Comparison of ENCODE assay signal across 24 cellular contexts in genomic region chr20:35007413-35007812, GRCh38. TPM values are rescaled to one million over a fixed set of nuclear protein-coding genes. Genes with fewer than 3 reads are reported as not detected.
A peak's percentile ranks its signal among the peaks of the same experiment; 100 is the strongest.
DNase-seq lines count a peak whose midpoint lies in the region; ATAC-seq and TF ChIP-seq lines count a peak whose summit lies in the region.
"Had no signal": no experiment of that assay in that cellular context is flagged by ENCODE, and none has a peak within 500 bp of the region (broad histone marks: within the 10 kb centered on the region; RNA-seq: fewer than 3 reads in every experiment).

No MANE protein-coding gene starts in this region.

- no peaks in the 10 kb centered on the region for H3K27me3 ChIP-seq in ovary

- WGBS in ovary, 3 donors, result 75 to 83% (median 78%) methylated on average over 9 of the region's 9 CpGs

- H3K9me3 ChIP-seq in ovary, result no peaks in the 10 kb centered on the region

- H3K27me3 Mint-ChIP-seq in natural killer cell treated with Interleukin-12 subunit alpha and Interleukin-12 subunit beta and Interleukin-15 and Interleukin-18, amount 100 ng/mL, for 72 hours, result no peaks in the 10 kb centered on the region
- no peaks in the 10 kb centered on the region for H3K27me3 Mint-ChIP-seq in natural killer cell (ENCODE audit: low read depth in 2 of 2)
- no peaks in the 10 kb centered on the region for H3K27me3 Mint-ChIP-seq in activated CD4-positive, alpha-beta memory T cell treated with anti-CD3 and anti-CD28 coated beads, Interleukin-2, amount 10 ng/mL, durations not matched to agents 7 days and 5 days
- H3K27me3 Mint-ChIP-seq: activated CD4-positive, alpha-beta T cell treated with anti-CD3 and anti-CD28 coated beads for 36 hours; activated CD8-positive, alpha-beta memory T cell treated with anti-CD3 and anti-CD28 coated beads, Interleukin-2, amount 10 ng/mL, durations not matched to agents 7 days and 5 days; central memory CD8-positive, alpha-beta T cell; progenitor cell of endocrine pancreas had no signal

- TF ChIP-seq POLR2A in ovary (IDR thresholded peaks at IDR 0.05), result no peak

- no peak for TF ChIP-seq EP300 in ovary (IDR thresholded peaks at IDR 0.05)

- intact Hi-C loops in natural killer cell (cut with micrococcal nuclease) (no loop called here), cardiac septum (cut with DNase I) (loop anchor here (5.0 kb wide), 1 partner anchor 135 kb away; the partner anchor contains the start of gene GGT7), ovary (cut with DNase I) (no loop called here)

- H3K36me3 Mint-ChIP-seq in natural killer cell treated with Interleukin-12 subunit alpha and Interleukin-12 subunit beta and Interleukin-15 and Interleukin-18, amount 100 ng/mL, for 72 hours, result peaks cover 12% of the 10 kb centered on the region
- H3K36me3 Mint-ChIP-seq in natural killer cell, result peaks cover 11% of the 10 kb centered on the region
- H3K36me3 Mint-ChIP-seq in activated CD4-positive, alpha-beta memory T cell treated with anti-CD3 and anti-CD28 coated beads, Interleukin-2, amount 10 ng/mL, durations not matched to agents 7 days and 5 days (ENCODE audit: low read depth), result peaks cover 64% of the 10 kb centered on the region

- peak; percentile 44 for DNase-seq in natural killer cell treated with Interleukin-12 subunit alpha and Interleukin-12 subunit beta and Interleukin-15 and Interleukin-18, amount 100 ng/mL, for 72 hours (ENCODE audit: low spot score)
- DNase-seq in natural killer cell, result no peak
- peak; percentile 74 for DNase-seq in cardiac septum (ENCODE audit: low spot score)
- DNase-seq in ovary, result peak in 4 of 5 donors; percentile 2 to 14 (median 7)
- no peak for DNase-seq in NCI-H2196 (lab: John Stamatoyannopoulos, UW; ENCODE audit: unreplicated experiment)
- DNase-seq in activated CD4-positive, alpha-beta memory T cell treated with anti-CD3 and anti-CD28 coated beads, Interleukin-2, amount 10 ng/mL, durations not matched to agents 7 days and 5 days, result no peak
- no peak for DNase-seq in A172 (ENCODE audit: low spot score)
- DNase-seq: ACHN; activated CD4-positive, alpha-beta T cell treated with anti-CD3 and anti-CD28 coated beads for 36 hours; activated CD8-positive, alpha-beta memory T cell treated with anti-CD3 and anti-CD28 coated beads, Interleukin-2, amount 10 ng/mL, durations not matched to agents 7 days and 5 days; activated gamma-delta T cell treated with Interleukin-2 at 50 U/mL for 16 hours; amygdala; effector CD8-positive, alpha-beta T cell; NCI-H1105; NCI-H2029 treated with DMSO at 0.1 percent for 48 hours; RPMI8226; stimulated activated CD4-positive, alpha-beta T cell treated with anti-CD3 and anti-CD28 coated beads, Interleukin-4, amount 100 ng/mL, for 4 hours had no signal

- no peaks in the 10 kb centered on the region for H3K4me1 ChIP-seq in ovary (ENCODE audit: insufficient read depth)

- H3K4me1 Mint-ChIP-seq in natural killer cell treated with Interleukin-12 subunit alpha and Interleukin-12 subunit beta and Interleukin-15 and Interleukin-18, amount 100 ng/mL, for 72 hours (ENCODE audit: low read depth in 2 of 2), result peaks cover 9 to 13% of the 10 kb centered on the region in 2 donors
- H3K4me1 Mint-ChIP-seq in natural killer cell, result peaks cover 0 to 16% of the 10 kb centered on the region in 2 donors
- H3K4me1 Mint-ChIP-seq in activated CD4-positive, alpha-beta memory T cell treated with anti-CD3 and anti-CD28 coated beads, Interleukin-2, amount 10 ng/mL, durations not matched to agents 7 days and 5 days, result peaks cover 12% of the 10 kb centered on the region
- H3K4me1 Mint-ChIP-seq: activated CD4-positive, alpha-beta T cell treated with anti-CD3 and anti-CD28 coated beads for 36 hours; central memory CD8-positive, alpha-beta T cell; nephron had no signal

- POLR2A ChIA-PET in activated CD4-positive, alpha-beta memory T cell treated with anti-CD3 and anti-CD28 coated beads, Interleukin-2, amount 10 ng/mL, durations not matched to agents 7 days and 5 days (lab: Charles Lee), result no interaction called here

- H3K36me3 ChIP-seq in ovary, result no peaks in the 10 kb centered on the region

- no peaks in the 10 kb centered on the region for H3K9me3 Mint-ChIP-seq in natural killer cell treated with Interleukin-12 subunit alpha and Interleukin-12 subunit beta and Interleukin-15 and Interleukin-18, amount 100 ng/mL, for 72 hours
- no peaks in the 10 kb centered on the region for H3K9me3 Mint-ChIP-seq in natural killer cell
- H3K9me3 Mint-ChIP-seq in activated CD4-positive, alpha-beta memory T cell treated with anti-CD3 and anti-CD28 coated beads, Interleukin-2, amount 10 ng/mL, durations not matched to agents 7 days and 5 days, result no peaks in the 10 kb centered on the region
- H3K9me3 Mint-ChIP-seq: central memory CD8-positive, alpha-beta T cell; nephron had no signal

- H3K27ac Mint-ChIP-seq in natural killer cell treated with Interleukin-12 subunit alpha and Interleukin-12 subunit beta and Interleukin-15 and Interleukin-18, amount 100 ng/mL, for 72 hours, result no peak overlapping the region
- H3K27ac Mint-ChIP-seq in natural killer cell, result no peak overlapping the region
- no peak overlapping the region for H3K27ac Mint-ChIP-seq in activated CD4-positive, alpha-beta memory T cell treated with anti-CD3 and anti-CD28 coated beads, Interleukin-2, amount 10 ng/mL, durations not matched to agents 7 days and 5 days
- H3K27ac Mint-ChIP-seq: activated CD4-positive, alpha-beta T cell treated with anti-CD3 and anti-CD28 coated beads for 36 hours; nephron; progenitor cell of endocrine pancreas had no signal

- TF ChIP-seq CTCF in natural killer cell (IDR thresholded peaks at IDR 0.05) (no peak), ovary (IDR thresholded peaks at IDR 0.05) (no peak)

- CTCF ChIA-PET in activated CD4-positive, alpha-beta memory T cell treated with anti-CD3 and anti-CD28 coated beads, Interleukin-2, amount 10 ng/mL, durations not matched to agents 7 days and 5 days (lab: Charles Lee), result interaction anchor here (1.1 kb wide), 1 partner anchor 132 kb away, joined by 3 read pairs; no protein-coding TSS in a partner anchor

- H3K4me3 ChIP-seq in ovary, result no peak overlapping the region

- ATAC-seq in natural killer cell treated with Interleukin-12 subunit alpha and Interleukin-12 subunit beta and Interleukin-15 and Interleukin-18, amount 100 ng/mL, for 72 hours, result no peak
- ATAC-seq in natural killer cell (no peak), HG03039 (IDR thresholded peaks at IDR 0.05; ENCODE audit: unreplicated experiment) (no peak)
- ATAC-seq: activated CD4-positive, alpha-beta T cell treated with anti-CD3 and anti-CD28 coated beads for 36 hours; activated CD8-positive, alpha-beta memory T cell treated with anti-CD3 and anti-CD28 coated beads, Interleukin-2, amount 10 ng/mL, durations not matched to agents 7 days and 5 days; esophagus mucosa had no signal

- H3K27ac ChIP-seq in ovary, result no peak overlapping the region
- H3K27ac ChIP-seq: C4-2B had no signal

- no peak overlapping the region for H3K4me3 Mint-ChIP-seq in natural killer cell treated with Interleukin-12 subunit alpha and Interleukin-12 subunit beta and Interleukin-15 and Interleukin-18, amount 100 ng/mL, for 72 hours
- H3K4me3 Mint-ChIP-seq in natural killer cell, result no peak overlapping the region
- H3K4me3 Mint-ChIP-seq in activated CD4-positive, alpha-beta memory T cell treated with anti-CD3 and anti-CD28 coated beads, Interleukin-2, amount 10 ng/mL, durations not matched to agents 7 days and 5 days, result no peak overlapping the region
- H3K4me3 Mint-ChIP-seq: activated CD4-positive, alpha-beta T cell treated with anti-CD3 and anti-CD28 coated beads for 36 hours; activated CD8-positive, alpha-beta memory T cell treated with anti-CD3 and anti-CD28 coated beads, Interleukin-2, amount 10 ng/mL, durations not matched to agents 7 days and 5 days; central memory CD8-positive, alpha-beta T cell; nephron had no signal

RNA-seq across cellular contexts. Expression of gene MYH7B, which starts 51.7 kb away (rescaled TPM):
- total RNA-seq in natural killer cell treated with Interleukin-12 subunit alpha and Interleukin-12 subunit beta and Interleukin-15 and Interleukin-18, amount 100 ng/mL, for 72 hours, result under 1 TPM in 1 of 2 donors, not detected in 1; 0.19 TPM
- total RNA-seq in natural killer cell (1 to 10 TPM in 1 of 3 donors, under 1 TPM in 2; 0.18 to 1.0 (median 0.21) TPM), cardiac septum (238 TPM), ovary (1 to 10 TPM in 4 of 7 donors, under 1 TPM in 3; 0.74 to 2.6 (median 1.1) TPM)
- 1 to 10 TPM in 1 of 2 donors, under 1 TPM in 1; 0.30 to 2.3 TPM for polyA plus RNA-seq in ovary
- under 1 TPM; 0.08 to 0.15 TPM for total RNA-seq in activated CD4-positive, alpha-beta memory T cell treated with anti-CD3 and anti-CD28 coated beads, Interleukin-2, amount 10 ng/mL, durations not matched to agents 7 days and 5 days
- not detected in 2 replicates for total RNA-seq in A172 (2014; rRNA removed; shearing (Covaris generic))
- total RNA-seq: esophagus mucosa, frontal cortex had no signal

RNA-seq across cellular contexts. Expression of gene GSS, which starts 51.8 kb away (rescaled TPM):
- total RNA-seq in natural killer cell treated with Interleukin-12 subunit alpha and Interleukin-12 subunit beta and Interleukin-15 and Interleukin-18, amount 100 ng/mL, for 72 hours, result 10 to 100 TPM; 53.3 to 71.3 TPM
- 10 to 100 TPM; 27.4 to 35.4 (median 30.3) TPM for total RNA-seq in natural killer cell
- 27.5 TPM for total RNA-seq in cardiac septum
- 10 to 100 TPM; 14.5 to 35.3 (median 22.2) TPM for total RNA-seq in ovary
- polyA plus RNA-seq in ovary, result 10 to 100 TPM; 19.8 to 42.0 TPM
- total RNA-seq in activated CD4-positive, alpha-beta memory T cell treated with anti-CD3 and anti-CD28 coated beads, Interleukin-2, amount 10 ng/mL, durations not matched to agents 7 days and 5 days, result 10 to 100 TPM; 54.2 to 60.0 TPM
- total RNA-seq in A172 (2014; rRNA removed; shearing (Covaris generic)), result 150 and 151 TPM in 2 replicates

Comparison
In these comparisons a context has a peak if more than half of its experiments do, and no peak if none do; other contexts are left out.
1. DNase-seq: peak in natural killer cell treated with Interleukin-12 subunit alpha and Interleukin-12 subunit beta and Interleukin-15 and Interleukin-18, amount 100 ng/mL, for 72 hours (single experiment), cardiac septum (single experiment) and ovary (4 of 5); none in natural killer cell (single experiment), NCI-H2196 (single experiment), activated CD4-positive, alpha-beta memory T cell treated with anti-CD3 and anti-CD28 coated beads, Interleukin-2, amount 10 ng/mL, durations not matched to agents 7 days and 5 days (single experiment) and A172 (single experiment).
2. RNA of gene MYH7B, which starts 51.7 kb away (total RNA-seq): 238 TPM in cardiac septum (single experiment); 0.74 to 2.6 TPM in ovary, 0.18 to 1.0 TPM in natural killer cell, 0.19 TPM in natural killer cell treated with Interleukin-12 subunit alpha and Interleukin-12 subunit beta and Interleukin-15 and Interleukin-18, amount 100 ng/mL, for 72 hours, 0.08 to 0.15 TPM in activated CD4-positive, alpha-beta memory T cell treated with anti-CD3 and anti-CD28 coated beads, Interleukin-2, amount 10 ng/mL, durations not matched to agents 7 days and 5 days and not detected in A172; every median in the first group is over 10 times any median in the second.